In the genomic region with DNA sequence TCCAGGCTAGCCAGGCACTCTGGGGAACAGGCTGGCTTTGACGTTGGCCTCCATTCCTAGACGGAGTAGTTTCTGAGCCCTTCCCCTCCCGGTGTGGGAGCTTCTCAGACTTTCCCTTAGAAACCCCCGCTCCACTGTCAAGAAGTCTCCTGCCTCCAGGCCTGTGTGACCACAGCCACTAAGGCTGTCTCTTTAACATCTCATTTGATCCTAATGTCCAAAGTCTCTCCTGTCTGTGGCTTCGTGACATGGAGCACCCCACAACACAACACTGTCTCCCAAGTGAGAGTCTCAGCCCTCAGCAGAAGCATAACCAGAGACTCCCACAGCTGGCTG, we compare ENCODE assay signal across 8 cellular contexts. TPM values are rescaled to one million over a fixed set of nuclear protein-coding genes. Genes with fewer than 3 reads are reported as not detected.
A peak's percentile ranks its signal among the peaks of the same experiment; 100 is the strongest.
DNase-seq lines count a peak whose midpoint lies in the region; FAIRE-seq and TF ChIP-seq lines count a peak whose summit lies in the region.

No MANE protein-coding gene starts in this region.

- peaks cover 45% of the 10 kb centered on the region for H3K36me3 ChIP-seq in HUES6 (ENCODE audit: control insufficient read depth, insufficient read depth, low read length)
- peaks cover 35 to 37% of the 10 kb centered on the region in 2 experiments for H3K36me3 ChIP-seq in trophoblast cell (ENCODE audit: control insufficient read depth in 1 of 2, insufficient read depth in 2 of 2, low read length in 2 of 2)

- peak overlapping the region; percentile 77 for H2AK5ac ChIP-seq in trophoblast cell (ENCODE audit: low read length)

- no peak overlapping the region for H3K23ac ChIP-seq in trophoblast cell (ENCODE audit: low read length)

- peak overlapping the region; percentile 44 for H3K4me2 ChIP-seq in trophoblast cell (ENCODE audit: low read length)

- FAIRE-seq in GM12891 (lab: Jason Lieb, UNC): no peak

- no peak for TF ChIP-seq POLR2A in GM12891 (IDR thresholded peaks at IDR 0.05; ENCODE audit: low read depth, low read length)

- peak overlapping the region; percentile 78 for H4K8ac ChIP-seq in trophoblast cell (ENCODE audit: low read depth, low read length)

- H3K27ac ChIP-seq in HUES6 (ENCODE audit: low read depth, low read length) (peak overlapping the region; percentile 4; the same call in 1 of the 2 replicates), cingulate gyrus (ENCODE audit: low read depth, low read length) (peak overlapping the region; percentile 89), trophoblast cell (ENCODE audit: low read depth, low read length) (peak overlapping the region; percentile 98)

- peak overlapping the region; percentile 88 for H3K14ac ChIP-seq in trophoblast cell (ENCODE audit: low read length)

- H3K9ac ChIP-seq in HUES6 (ENCODE audit: low read length): peak overlapping the region; percentile 53
- no peak overlapping the region for H3K9ac ChIP-seq in trophoblast cell (ENCODE audit: low read length)

- peaks cover 41% of the 10 kb centered on the region for H3K79me2 ChIP-seq in trophoblast cell (ENCODE audit: control insufficient read depth, insufficient read depth, low read length, poor library complexity)

- peak overlapping the region; percentile 85 for H2BK12ac ChIP-seq in trophoblast cell (ENCODE audit: low read length)

- H3K9me3 ChIP-seq in HUES6 (ENCODE audit: control insufficient read depth, insufficient read depth, low read depth, low read length) (no peaks in the 10 kb centered on the region), trophoblast cell (ENCODE audit: insufficient read depth, low read depth, low read length) (no peaks in the 10 kb centered on the region)

- H3K4ac ChIP-seq in trophoblast cell (ENCODE audit: low read depth, low read length): peak overlapping the region; percentile 85

- H3K79me1 ChIP-seq in trophoblast cell (ENCODE audit: low read length): peaks cover 60% of the 10 kb centered on the region

- H4K91ac ChIP-seq in trophoblast cell (ENCODE audit: low read depth, low read length): peak overlapping the region; percentile 94

- peak overlapping the region; percentile 95 for H2BK120ac ChIP-seq in trophoblast cell (ENCODE audit: insufficient read depth, low read length, poor library complexity)

- H3K4me1 ChIP-seq in HUES6 (ENCODE audit: control insufficient read depth, insufficient read depth, low read length): peaks cover 60% of the 10 kb centered on the region
- peaks cover 51 to 66% of the 10 kb centered on the region in 2 experiments for H3K4me1 ChIP-seq in trophoblast cell (ENCODE audit: control insufficient read depth in 1 of 2, insufficient read depth in 2 of 2, low read length in 2 of 2)

- H3K27me3 ChIP-seq in HUES6 (ENCODE audit: control insufficient read depth, insufficient read depth, low read length) (no peaks in the 10 kb centered on the region), trophoblast cell (ENCODE audit: insufficient read depth, low read length) (no peaks in the 10 kb centered on the region)

- H3K18ac ChIP-seq in trophoblast cell (ENCODE audit: low read length): peak overlapping the region; percentile 91

- DNase-seq in GM12891 (ENCODE audit: insufficient read length, low spot score) (no peak), trophoblast cell (no peak), putamen (ENCODE audit: low spot score) (no peak), AG20443 (ENCODE audit: low spot score) (no peak), NCI-H2107 treated with DMSO at 0.1 percent for 48 hours (lab: John Stamatoyannopoulos, UW; ENCODE audit: unreplicated experiment) (no peak), AG08395 (ENCODE audit: low spot score) (no peak)

- H2BK5ac ChIP-seq in trophoblast cell (ENCODE audit: low read depth, low read length, poor library complexity): peak overlapping the region; percentile 98

- H3K4me3 ChIP-seq in HUES6 (ENCODE audit: low read depth, low read length): peak overlapping the region; percentile 29; the same call in 1 of the 2 replicates
- no peak overlapping the region for H3K4me3 ChIP-seq in trophoblast cell (ENCODE audit: low read depth, low read length)

- peak overlapping the region; percentile 26 for H2AFZ ChIP-seq in trophoblast cell (ENCODE audit: insufficient read depth, low read length, poor library complexity)

- H4K12ac ChIP-seq in trophoblast cell (ENCODE audit: low read depth, low read length): peak overlapping the region; percentile 9

- no CpG with 5 or more reads among the region's 5 CpGs for WGBS in trophoblast cell (ENCODE audit: extremely low coverage, insufficient coverage, insufficient read length)

TF ChIP-seq in GM12891, 5 proteins besides CTCF, POLR2A, EP300 and RAD21:
- TF ChIP-seq POU2F2 (IDR thresholded peaks at IDR 0.05; ENCODE audit: low read depth, low read length) (no peak), PAX5 (IDR thresholded peaks at IDR 0.05; ENCODE audit: insufficient read depth, low read length, severe bottlenecking) (no peak), TAF1 (IDR thresholded peaks at IDR 0.05; ENCODE audit: low read depth, low read length) (no peak), POLR2AphosphoS5 (IDR thresholded peaks at IDR 0.05; ENCODE audit: low read depth, low read length) (peak; percentile 51; the same call in 1 of the 2 replicates), SPI1 (IDR thresholded peaks at IDR 0.05; ENCODE audit: low read depth, low read length) (no peak)
TF ChIP-seq in GM12891: peak in this region for 1.

RNA-seq across cellular contexts. Expression of gene CSRNP1, which starts 6.0 kb away (rescaled TPM):
- polyA plus RNA-seq in GM12891 (2012; ENCODE audit: low read depth, missing spikeins): 20.2 TPM
- polyA plus RNA-seq in trophoblast cell (2013): 35.6 and 35.8 TPM in 2 replicates

RNA-seq across cellular contexts. Expression of gene TTC21A, which starts 39.9 kb away (rescaled TPM):
- polyA plus RNA-seq in GM12891 (2012; ENCODE audit: low read depth, missing spikeins): 1.9 TPM
- 1.8 and 2.1 TPM in 2 replicates for polyA plus RNA-seq in trophoblast cell (2013)

RNA-seq across cellular contexts. Expression of gene GORASP1, which starts 39.9 kb away (rescaled TPM):
- polyA plus RNA-seq in GM12891 (2012; ENCODE audit: low read depth, missing spikeins): 18.7 TPM
- polyA plus RNA-seq in trophoblast cell (2013): 19.6 and 19.9 TPM in 2 replicates

RNA-seq across cellular contexts. Expression of gene XIRP1, which starts 45.1 kb away (rescaled TPM):
- polyA plus RNA-seq in GM12891 (2012; ENCODE audit: low read depth, missing spikeins): 0.14 TPM
- 0.05 and 0.07 TPM in 2 replicates for polyA plus RNA-seq in trophoblast cell (2013)

Comparison
In these comparisons a context has a peak if more than half of its experiments do, and no peak if none do; other contexts are left out.
1. H3K27ac ChIP-seq: peak in every context shown above with its lines; median percentile 98 in trophoblast cell; 89 in cingulate gyrus; 4 in HUES6.